ENCODE assay signal across 8 cellular contexts in genomic region chr1:43705982-43706597, GRCh38. TPM values are rescaled to one million over a fixed set of nuclear protein-coding genes. Genes with fewer than 3 reads are reported as not detected.
DNase-seq lines count a peak whose midpoint lies in the region; ATAC-seq and TF ChIP-seq lines count a peak whose summit lies in the region.

No MANE protein-coding gene starts in this region.

- no peak overlapping the region for H2AK5ac ChIP-seq in mesendoderm (ENCODE audit: low read length)

- no peak overlapping the region for H4K5ac ChIP-seq in mesendoderm (ENCODE audit: low read length)

- H3K4me1 Mint-ChIP-seq in activated CD8-positive, alpha-beta T cell treated with anti-CD3 and anti-CD28 coated beads for 36 hours (ENCODE audit: low read depth) = peaks cover 30% of the 10 kb centered on the region

- H3K9ac ChIP-seq in mesendoderm (ENCODE audit: low read length) = peak overlapping the region; percentile 99

- H3K9me3 Mint-ChIP-seq in activated CD8-positive, alpha-beta T cell treated with anti-CD3 and anti-CD28 coated beads for 36 hours = no peaks in the 10 kb centered on the region

- H3K79me2 ChIP-seq in mesendoderm (ENCODE audit: control insufficient read depth, insufficient read depth, low read length) = no peaks in the 10 kb centered on the region

- H3K27me3 Mint-ChIP-seq in activated CD8-positive, alpha-beta T cell treated with anti-CD3 and anti-CD28 coated beads for 36 hours = no peaks in the 10 kb centered on the region

- CTCF ChIA-PET in activated CD8-positive, alpha-beta T cell treated with anti-CD3 and anti-CD28 coated beads for 36 hours (lab: Charles Lee) = interaction anchor here (1.7 kb wide), 1 partner anchor 239 kb away, joined by 6 read pairs; no protein-coding TSS in a partner anchor

- H3K36me3 ChIP-seq in mesendoderm (ENCODE audit: control insufficient read depth, insufficient read depth, low read length) = peaks cover 4% of the 10 kb centered on the region

- no peak overlapping the region for H3K27ac ChIP-seq in mesendoderm (ENCODE audit: low read depth, low read length)

- H3K27me3 ChIP-seq in mesendoderm (ENCODE audit: insufficient read depth, low read length, poor library complexity) = no peaks in the 10 kb centered on the region

- H2BK15ac ChIP-seq in mesendoderm (replicated peaks; ENCODE audit: low read depth) = no peak overlapping the region

- intact Hi-C loops in activated CD8-positive, alpha-beta T cell treated with anti-CD3 and anti-CD28 coated beads for 36 hours (cut with micrococcal nuclease) = no loop called here

- H3K36me3 Mint-ChIP-seq in activated CD8-positive, alpha-beta T cell treated with anti-CD3 and anti-CD28 coated beads for 36 hours (ENCODE audit: low read depth) = peaks cover 32% of the 10 kb centered on the region

- no peak overlapping the region for H2BK5ac ChIP-seq in mesendoderm (ENCODE audit: low read length)

- H3K79me1 ChIP-seq in mesendoderm (ENCODE audit: low read length) = no peaks in the 10 kb centered on the region

- peak overlapping the region; percentile 50 for H3K23ac ChIP-seq in mesendoderm (ENCODE audit: low read length)

- TF ChIP-seq CTCF in HFF-Myc (IDR thresholded peaks at IDR 0.05; ENCODE audit: low read depth, low read length, missing control alignments) = no peak
- TF ChIP-seq CTCF in activated CD8-positive, alpha-beta T cell treated with anti-CD3 and anti-CD28 coated beads for 36 hours (IDR thresholded peaks at IDR 0.05) = no peak

- ATAC-seq in activated CD8-positive, alpha-beta T cell treated with anti-CD3 and anti-CD28 coated beads for 36 hours = no peak
- ATAC-seq in HG03521 (IDR thresholded peaks at IDR 0.05; ENCODE audit: unreplicated experiment) (no peak), HG02852 (IDR thresholded peaks at IDR 0.05; ENCODE audit: unreplicated experiment) (no peak)

- peak overlapping the region; percentile 81 for H3K4me3 Mint-ChIP-seq in activated CD8-positive, alpha-beta T cell treated with anti-CD3 and anti-CD28 coated beads for 36 hours

- no peak overlapping the region for H3K4ac ChIP-seq in mesendoderm (ENCODE audit: low read depth, low read length)

- H3K4me3 ChIP-seq in HFF-Myc (replicated peaks; ENCODE audit: low read depth, low read length) (peak overlapping the region; percentile 83), mesendoderm (ENCODE audit: low read length) (no peak overlapping the region)

- H3K18ac ChIP-seq in mesendoderm (ENCODE audit: low read length) = no peak overlapping the region

- no peaks in the 10 kb centered on the region for H3K4me1 ChIP-seq in mesendoderm (ENCODE audit: control insufficient read depth, low read depth, low read length)

- H3K56ac ChIP-seq in mesendoderm (ENCODE audit: low read length) = peak overlapping the region; percentile 99

- no CpG with 5 or more reads among the region's 5 CpGs for WGBS in mesendoderm (ENCODE audit: extremely low coverage, insufficient coverage, low lambda C conversion rate)

- peak overlapping the region; percentile 82 for H3K27ac Mint-ChIP-seq in activated CD8-positive, alpha-beta T cell treated with anti-CD3 and anti-CD28 coated beads for 36 hours

- POLR2A ChIA-PET in activated CD8-positive, alpha-beta T cell treated with anti-CD3 and anti-CD28 coated beads for 36 hours (lab: Charles Lee) = interaction anchor here (0.6 to 3.6 kb wide), 13 partner anchors 9 to 954 kb away, joined by 3 to 24 read pairs (median 4); partner anchors contain the start of genes HYI and KDM4A

- H4K8ac ChIP-seq in mesendoderm (ENCODE audit: low read depth, low read length) = no peak overlapping the region

- peak overlapping the region; percentile 100 for H3K4me2 ChIP-seq in mesendoderm (ENCODE audit: low read length)

- peak; percentile 54 for DNase-seq in COLO668 (lab: John Stamatoyannopoulos, UW; ENCODE audit: unreplicated experiment)
- no peak for DNase-seq in HFF-Myc (ENCODE audit: extremely low read depth, low read depth)
- no peak for DNase-seq in activated CD8-positive, alpha-beta T cell treated with anti-CD3 and anti-CD28 coated beads for 36 hours
- DNase-seq in mesendoderm = no peak
- no peak for DNase-seq in mesenteric fat pad (ENCODE audit: low spot score)
- no peak for DNase-seq in stimulated activated CD4-positive, alpha-beta T cell treated with anti-CD3 and anti-CD28 coated beads, Interleukin-2, amount 100 ng/mL, for 48 hours

- H2BK120ac ChIP-seq in mesendoderm (ENCODE audit: low read depth, low read length) = no peak overlapping the region

RNA-seq across cellular contexts. Expression of gene ST3GAL3, which starts 1.2 kb away (rescaled TPM):
- 10 to 100 TPM; 14.5 to 20.0 TPM for total RNA-seq in activated CD8-positive, alpha-beta T cell treated with anti-CD3 and anti-CD28 coated beads for 36 hours
- polyA plus RNA-seq in mesendoderm (2013, experiment 1 of 2) = 2.9 TPM
- 3.0 TPM for polyA plus RNA-seq in mesendoderm (2013, experiment 2 of 2)
- 38.5 TPM for total RNA-seq in mesenteric fat pad

RNA-seq across cellular contexts. Expression of gene KDM4A, which starts 56.1 kb away (rescaled TPM):
- total RNA-seq in activated CD8-positive, alpha-beta T cell treated with anti-CD3 and anti-CD28 coated beads for 36 hours = 10 to 100 TPM; 31.0 to 34.0 TPM
- 26.4 TPM for polyA plus RNA-seq in mesendoderm (2013, experiment 1 of 2)
- 27.4 TPM for polyA plus RNA-seq in mesendoderm (2013, experiment 2 of 2)
- total RNA-seq in mesenteric fat pad = 32.9 TPM
